8 cellular contexts compared by ENCODE assay signal in the genomic region with DNA sequence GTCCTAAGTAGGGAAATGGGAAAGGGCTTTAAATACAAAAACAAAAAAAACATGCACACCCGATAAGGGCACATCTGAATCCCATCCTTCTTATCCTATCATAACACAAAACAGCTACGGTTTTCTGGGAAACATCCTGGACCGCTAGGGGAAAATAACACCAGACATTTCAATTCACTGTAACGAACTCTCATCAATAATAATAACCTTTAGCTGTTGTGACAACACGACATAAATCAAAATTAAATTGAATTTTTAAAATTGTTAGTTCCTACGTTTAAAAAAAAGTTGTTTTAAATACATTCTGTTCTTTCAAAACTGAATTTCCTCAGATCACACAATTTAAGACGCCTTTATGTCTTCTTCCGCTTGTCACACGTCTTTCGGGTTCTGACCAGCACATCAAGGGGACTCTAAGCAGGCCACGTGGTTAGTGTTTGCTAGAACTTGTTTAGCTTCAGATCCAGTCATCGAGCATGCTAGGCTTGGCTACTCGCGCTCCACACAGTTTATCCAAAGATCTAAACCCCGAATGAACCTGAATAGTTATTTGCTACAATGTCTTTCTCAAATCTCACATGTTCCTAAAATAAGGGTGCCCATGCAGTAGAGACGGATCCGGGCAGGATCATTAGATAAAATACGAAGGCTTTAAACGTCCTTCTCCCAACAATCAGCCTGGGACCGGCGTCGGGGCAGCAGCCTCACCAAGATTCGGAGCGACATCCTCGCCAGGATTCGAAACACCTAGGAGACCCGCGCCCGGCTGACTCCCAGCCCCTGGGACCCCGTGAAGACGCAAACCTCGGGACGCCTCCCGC. TPM values are rescaled to one million over a fixed set of nuclear protein-coding genes. Genes with fewer than 3 reads are reported as not detected.
DNase-seq lines count a peak whose midpoint lies in the region; ATAC-seq lines count a peak whose summit lies in the region.

No MANE protein-coding gene starts in this region.

- no peaks in the 10 kb centered on the region for H3K27me3 ChIP-seq in mucosa of rectum (ENCODE audit: control insufficient read depth in 2 of 2, insufficient read depth in 2 of 2, low read length in 2 of 2)

- peak; percentile 43 for ATAC-seq in HG02885 (IDR thresholded peaks at IDR 0.05; ENCODE audit: poor library complexity, unreplicated experiment)

- DNase-seq in DMS 273 (lab: John Stamatoyannopoulos, UW; ENCODE audit: unreplicated experiment): peak; percentile 53
- no peak for DNase-seq in DMS 273 treated with DMSO at 0.1 percent for 48 hours (lab: John Stamatoyannopoulos, UW)
- DNase-seq in NCI-H524 treated with DMSO at 0.1 percent for 48 hours (lab: John Stamatoyannopoulos, UW): peak; percentile 1
- peak; percentile 52 for DNase-seq in activated CD4-positive, alpha-beta memory T cell treated with anti-CD3 and anti-CD28 coated beads, Interleukin-2, amount 10 ng/mL, durations not matched to agents 7 days and 5 days
- peak; percentile 41 for DNase-seq in epithelial cell of prostate (ENCODE audit: low read depth, low spot score)

- peak overlapping the region; percentile 92 for H3K9ac ChIP-seq in mucosa of rectum (ENCODE audit: low read depth in 1 of 2, low read length in 2 of 2)

- H3K9me3 ChIP-seq in mucosa of rectum (ENCODE audit: control insufficient read depth in 2 of 2, low read length in 2 of 2): no peaks in the 10 kb centered on the region

- peak overlapping the region; percentile 56 for H3K27ac ChIP-seq in epithelial cell of prostate
- peak overlapping the region; percentile 90 to 93 for H3K27ac ChIP-seq in mucosa of rectum (ENCODE audit: low read depth in 2 of 2, low read length in 2 of 2)

- H3K27ac Mint-ChIP-seq in activated CD4-positive, alpha-beta memory T cell treated with anti-CD3 and anti-CD28 coated beads, Interleukin-2, amount 10 ng/mL, durations not matched to agents 7 days and 5 days: peak overlapping the region; percentile 91
- H3K27ac Mint-ChIP-seq in stimulated activated naive CD8-positive, alpha-beta T cell treated with anti-CD3 and anti-CD28 coated beads, Interleukin-15, Interleukin-2, amounts not matched to agents 100 ng/mL and 50 ng/mL, for 24 hours: peak overlapping the region; percentile 99

- H3K4me3 Mint-ChIP-seq in activated CD4-positive, alpha-beta memory T cell treated with anti-CD3 and anti-CD28 coated beads, Interleukin-2, amount 10 ng/mL, durations not matched to agents 7 days and 5 days: peak overlapping the region; percentile 93
- H3K4me3 Mint-ChIP-seq in stimulated activated naive CD8-positive, alpha-beta T cell treated with anti-CD3 and anti-CD28 coated beads, Interleukin-15, Interleukin-2, amounts not matched to agents 100 ng/mL and 50 ng/mL, for 24 hours: peak overlapping the region; percentile 100

- peaks cover 41% of the 10 kb centered on the region for H3K4me1 Mint-ChIP-seq in activated CD4-positive, alpha-beta memory T cell treated with anti-CD3 and anti-CD28 coated beads, Interleukin-2, amount 10 ng/mL, durations not matched to agents 7 days and 5 days
- H3K4me1 Mint-ChIP-seq in stimulated activated naive CD8-positive, alpha-beta T cell treated with anti-CD3 and anti-CD28 coated beads, Interleukin-15, Interleukin-2, amounts not matched to agents 100 ng/mL and 50 ng/mL, for 24 hours (ENCODE audit: low read depth): peaks cover 59% of the 10 kb centered on the region

- H3K36me3 ChIP-seq in mucosa of rectum (ENCODE audit: control insufficient read depth in 2 of 2, insufficient read depth in 2 of 2, low read length in 2 of 2): no peaks in the 10 kb centered on the region

- no peaks in the 10 kb centered on the region for H3K9me3 Mint-ChIP-seq in activated CD4-positive, alpha-beta memory T cell treated with anti-CD3 and anti-CD28 coated beads, Interleukin-2, amount 10 ng/mL, durations not matched to agents 7 days and 5 days
- no peaks in the 10 kb centered on the region for H3K9me3 Mint-ChIP-seq in stimulated activated naive CD8-positive, alpha-beta T cell treated with anti-CD3 and anti-CD28 coated beads, Interleukin-15, Interleukin-2, amounts not matched to agents 100 ng/mL and 50 ng/mL, for 24 hours

- CTCF ChIA-PET in activated CD4-positive, alpha-beta memory T cell treated with anti-CD3 and anti-CD28 coated beads, Interleukin-2, amount 10 ng/mL, durations not matched to agents 7 days and 5 days (lab: Charles Lee): interaction anchor here (1.0 to 4.3 kb wide), 4 partner anchors 9 to 36 kb away, joined by 4 to 29 read pairs (median 6); a partner anchor contains a TSS

- H3K36me3 Mint-ChIP-seq in activated CD4-positive, alpha-beta memory T cell treated with anti-CD3 and anti-CD28 coated beads, Interleukin-2, amount 10 ng/mL, durations not matched to agents 7 days and 5 days (ENCODE audit: low read depth): peaks cover 11% of the 10 kb centered on the region
- peaks cover 13% of the 10 kb centered on the region for H3K36me3 Mint-ChIP-seq in stimulated activated naive CD8-positive, alpha-beta T cell treated with anti-CD3 and anti-CD28 coated beads, Interleukin-15, Interleukin-2, amounts not matched to agents 100 ng/mL and 50 ng/mL, for 24 hours (ENCODE audit: low read depth)

- H3K4me3 ChIP-seq in mucosa of rectum (ENCODE audit: low read length in 2 of 2): peak overlapping the region; percentile 87 to 96

- peaks cover 12 to 18% of the 10 kb centered on the region in 2 donors for H3K4me1 ChIP-seq in mucosa of rectum (ENCODE audit: control insufficient read depth in 2 of 2, insufficient read depth in 2 of 2, low read length in 2 of 2)

- POLR2A ChIA-PET in activated CD4-positive, alpha-beta memory T cell treated with anti-CD3 and anti-CD28 coated beads, Interleukin-2, amount 10 ng/mL, durations not matched to agents 7 days and 5 days (lab: Charles Lee): interaction anchor here (0.9 to 4.4 kb wide), 12 partner anchors 9 to 233 kb away, joined by 3 to 49 read pairs (median 6); a partner anchor contains a TSS

- no peaks in the 10 kb centered on the region for H3K27me3 Mint-ChIP-seq in activated CD4-positive, alpha-beta memory T cell treated with anti-CD3 and anti-CD28 coated beads, Interleukin-2, amount 10 ng/mL, durations not matched to agents 7 days and 5 days
- H3K27me3 Mint-ChIP-seq in stimulated activated naive CD8-positive, alpha-beta T cell treated with anti-CD3 and anti-CD28 coated beads, Interleukin-15, Interleukin-2, amounts not matched to agents 100 ng/mL and 50 ng/mL, for 24 hours: no peaks in the 10 kb centered on the region

RNA-seq across cellular contexts. Expression of a gene that starts 0.8 kb away (rescaled TPM):
- 10 to 100 TPM; 16.6 to 18.5 TPM for total RNA-seq in activated CD4-positive, alpha-beta memory T cell treated with anti-CD3 and anti-CD28 coated beads, Interleukin-2, amount 10 ng/mL, durations not matched to agents 7 days and 5 days

RNA-seq across cellular contexts. Expression of a gene that starts 1.0 kb away (rescaled TPM):
- total RNA-seq in activated CD4-positive, alpha-beta memory T cell treated with anti-CD3 and anti-CD28 coated beads, Interleukin-2, amount 10 ng/mL, durations not matched to agents 7 days and 5 days: 10 to 100 TPM; 21.2 to 21.7 TPM

RNA-seq across cellular contexts. Expression of a gene that starts 27.6 kb away (rescaled TPM):
- total RNA-seq in activated CD4-positive, alpha-beta memory T cell treated with anti-CD3 and anti-CD28 coated beads, Interleukin-2, amount 10 ng/mL, durations not matched to agents 7 days and 5 days: 1 to 10 TPM; 2.6 to 3.8 TPM

RNA-seq across cellular contexts. Expression of a gene that starts 53.7 kb away (rescaled TPM):
- total RNA-seq in activated CD4-positive, alpha-beta memory T cell treated with anti-CD3 and anti-CD28 coated beads, Interleukin-2, amount 10 ng/mL, durations not matched to agents 7 days and 5 days: 10 to 100 TPM; 12.6 to 15.1 TPM
